In the genomic region with DNA sequence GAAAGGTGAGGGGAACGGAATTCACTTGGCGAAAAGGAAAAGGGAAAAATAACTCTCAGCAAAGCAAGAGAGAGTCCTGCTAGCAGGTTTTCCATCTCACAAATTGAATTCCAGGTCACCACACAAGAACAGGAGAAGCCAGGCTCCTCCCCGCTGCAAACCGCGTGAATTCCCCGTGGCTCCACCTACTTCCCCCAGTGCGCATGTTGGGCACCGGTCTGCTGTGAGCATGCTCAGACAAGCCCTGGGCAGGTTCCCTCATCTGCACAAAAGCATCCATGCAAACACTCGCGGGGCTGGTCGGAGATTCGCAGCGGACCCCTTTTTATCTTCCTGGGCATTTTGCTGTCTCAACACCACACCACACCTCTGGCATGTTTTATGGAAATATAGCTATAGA, we compare ENCODE assay signal across 1 cellular context.
TF ChIP-seq lines count a peak whose summit lies in the region.

No MANE protein-coding gene starts in this region.

TF ChIP-seq in WTC11, 78 proteins besides CTCF, POLR2A, EP300 and RAD21 (continued from another document):
- TF ChIP-seq, protein P1, sequence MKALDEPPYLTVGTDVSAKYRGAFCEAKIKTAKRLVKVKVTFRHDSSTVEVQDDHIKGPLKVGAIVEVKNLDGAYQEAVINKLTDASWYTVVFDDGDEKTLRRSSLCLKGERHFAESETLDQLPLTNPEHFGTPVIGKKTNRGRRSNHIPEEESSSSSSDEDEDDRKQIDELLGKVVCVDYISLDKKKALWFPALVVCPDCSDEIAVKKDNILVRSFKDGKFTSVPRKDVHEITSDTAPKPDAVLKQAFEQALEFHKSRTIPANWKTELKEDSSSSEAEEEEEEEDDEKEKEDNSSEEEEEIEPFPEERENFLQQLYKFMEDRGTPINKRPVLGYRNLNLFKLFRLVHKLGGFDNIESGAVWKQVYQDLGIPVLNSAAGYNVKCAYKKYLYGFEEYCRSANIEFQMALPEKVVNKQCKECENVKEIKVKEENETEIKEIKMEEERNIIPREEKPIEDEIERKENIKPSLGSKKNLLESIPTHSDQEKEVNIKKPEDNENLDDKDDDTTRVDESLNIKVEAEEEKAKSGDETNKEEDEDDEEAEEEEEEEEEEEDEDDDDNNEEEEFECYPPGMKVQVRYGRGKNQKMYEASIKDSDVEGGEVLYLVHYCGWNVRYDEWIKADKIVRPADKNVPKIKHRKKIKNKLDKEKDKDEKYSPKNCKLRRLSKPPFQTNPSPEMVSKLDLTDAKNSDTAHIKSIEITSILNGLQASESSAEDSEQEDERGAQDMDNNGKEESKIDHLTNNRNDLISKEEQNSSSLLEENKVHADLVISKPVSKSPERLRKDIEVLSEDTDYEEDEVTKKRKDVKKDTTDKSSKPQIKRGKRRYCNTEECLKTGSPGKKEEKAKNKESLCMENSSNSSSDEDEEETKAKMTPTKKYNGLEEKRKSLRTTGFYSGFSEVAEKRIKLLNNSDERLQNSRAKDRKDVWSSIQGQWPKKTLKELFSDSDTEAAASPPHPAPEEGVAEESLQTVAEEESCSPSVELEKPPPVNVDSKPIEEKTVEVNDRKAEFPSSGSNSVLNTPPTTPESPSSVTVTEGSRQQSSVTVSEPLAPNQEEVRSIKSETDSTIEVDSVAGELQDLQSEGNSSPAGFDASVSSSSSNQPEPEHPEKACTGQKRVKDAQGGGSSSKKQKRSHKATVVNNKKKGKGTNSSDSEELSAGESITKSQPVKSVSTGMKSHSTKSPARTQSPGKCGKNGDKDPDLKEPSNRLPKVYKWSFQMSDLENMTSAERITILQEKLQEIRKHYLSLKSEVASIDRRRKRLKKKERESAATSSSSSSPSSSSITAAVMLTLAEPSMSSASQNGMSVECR (CRISPR knock-in tag; IDR thresholded peaks at IDR 0.05; ENCODE audit: borderline replicate concordance), result no peak
- TF ChIP-seq TP53 (CRISPR knock-in tag; IDR thresholded peaks at IDR 0.05) (no peak), GRHL2 (CRISPR knock-in tag; IDR thresholded peaks at IDR 0.05; ENCODE audit: insufficient replicate concordance, severe bottlenecking) (no peak)
- TF ChIP-seq, protein P2, sequence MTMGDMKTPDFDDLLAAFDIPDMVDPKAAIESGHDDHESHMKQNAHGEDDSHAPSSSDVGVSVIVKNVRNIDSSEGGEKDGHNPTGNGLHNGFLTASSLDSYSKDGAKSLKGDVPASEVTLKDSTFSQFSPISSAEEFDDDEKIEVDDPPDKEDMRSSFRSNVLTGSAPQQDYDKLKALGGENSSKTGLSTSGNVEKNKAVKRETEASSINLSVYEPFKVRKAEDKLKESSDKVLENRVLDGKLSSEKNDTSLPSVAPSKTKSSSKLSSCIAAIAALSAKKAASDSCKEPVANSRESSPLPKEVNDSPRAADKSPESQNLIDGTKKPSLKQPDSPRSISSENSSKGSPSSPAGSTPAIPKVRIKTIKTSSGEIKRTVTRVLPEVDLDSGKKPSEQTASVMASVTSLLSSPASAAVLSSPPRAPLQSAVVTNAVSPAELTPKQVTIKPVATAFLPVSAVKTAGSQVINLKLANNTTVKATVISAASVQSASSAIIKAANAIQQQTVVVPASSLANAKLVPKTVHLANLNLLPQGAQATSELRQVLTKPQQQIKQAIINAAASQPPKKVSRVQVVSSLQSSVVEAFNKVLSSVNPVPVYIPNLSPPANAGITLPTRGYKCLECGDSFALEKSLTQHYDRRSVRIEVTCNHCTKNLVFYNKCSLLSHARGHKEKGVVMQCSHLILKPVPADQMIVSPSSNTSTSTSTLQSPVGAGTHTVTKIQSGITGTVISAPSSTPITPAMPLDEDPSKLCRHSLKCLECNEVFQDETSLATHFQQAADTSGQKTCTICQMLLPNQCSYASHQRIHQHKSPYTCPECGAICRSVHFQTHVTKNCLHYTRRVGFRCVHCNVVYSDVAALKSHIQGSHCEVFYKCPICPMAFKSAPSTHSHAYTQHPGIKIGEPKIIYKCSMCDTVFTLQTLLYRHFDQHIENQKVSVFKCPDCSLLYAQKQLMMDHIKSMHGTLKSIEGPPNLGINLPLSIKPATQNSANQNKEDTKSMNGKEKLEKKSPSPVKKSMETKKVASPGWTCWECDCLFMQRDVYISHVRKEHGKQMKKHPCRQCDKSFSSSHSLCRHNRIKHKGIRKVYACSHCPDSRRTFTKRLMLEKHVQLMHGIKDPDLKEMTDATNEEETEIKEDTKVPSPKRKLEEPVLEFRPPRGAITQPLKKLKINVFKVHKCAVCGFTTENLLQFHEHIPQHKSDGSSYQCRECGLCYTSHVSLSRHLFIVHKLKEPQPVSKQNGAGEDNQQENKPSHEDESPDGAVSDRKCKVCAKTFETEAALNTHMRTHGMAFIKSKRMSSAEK (CRISPR knock-in tag; IDR thresholded peaks at IDR 0.05; ENCODE audit: borderline replicate concordance), result no peak
TF ChIP-seq in WTC11: peak in this region for 0.
